In genomic region chr2:237165405-237166276, GRCh38 we compare ENCODE assay signal across 10 cellular contexts.
DNase-seq lines count a peak whose midpoint lies in the region; ATAC-seq, FAIRE-seq and TF ChIP-seq lines count a peak whose summit lies in the region.
"Had no signal": no experiment of that assay in that cellular context is flagged by ENCODE, and none has a peak within 500 bp of the region (broad histone marks: within the 10 kb centered on the region; RNA-seq: fewer than 3 reads in every experiment).

No MANE protein-coding gene starts in this region.

- peak overlapping the region; percentile 38 to 70 for H2BK12ac ChIP-seq in mesenchymal stem cell (ENCODE audit: low read length in 2 of 2)

- no peak overlapping the region for H3K27ac ChIP-seq in HL-60 (replicated peaks)
- no peak overlapping the region for H3K27ac ChIP-seq in mesenchymal stem cell (ENCODE audit: low read length, poor library complexity, severe bottlenecking)

- H4K8ac ChIP-seq in mesenchymal stem cell (ENCODE audit: low read length), result peak overlapping the region; percentile 45

- CTCF ChIA-PET in activated CD4-positive, alpha-beta T cell treated with anti-CD3 and anti-CD28 coated beads for 36 hours (lab: Charles Lee), result interaction anchor here (0.7 to 1.3 kb wide), 6 partner anchors 11 to 347 kb away, joined by 3 to 5 read pairs (median 4); no protein-coding TSS in a partner anchor

- DNase-seq in D721Med (ENCODE audit: insufficient read length, low spot score) (no peak), HL-60 (ENCODE audit: low read depth in 1 of 2, low spot score in 1 of 2) (no peak), astrocyte of the spinal cord (ENCODE audit: low read depth, low spot score) (no peak), mesenchymal stem cell (no peak), superior temporal gyrus (ENCODE audit: extremely low spot score) (no peak), AG20443 (ENCODE audit: low spot score) (no peak), NCI-H1694 treated with DMSO at 0.1 percent for 48 hours (lab: John Stamatoyannopoulos, UW) (no peak)
- DNase-seq in activated CD4-positive, alpha-beta T cell treated with anti-CD3 and anti-CD28 coated beads for 36 hours, result no peak

- H3K23ac ChIP-seq in mesenchymal stem cell (ENCODE audit: low read length in 2 of 2), result no peak overlapping the region

- H3K14ac ChIP-seq in mesenchymal stem cell (ENCODE audit: low read length in 2 of 2), result no peak overlapping the region

- no peaks in the 10 kb centered on the region for H3K36me3 ChIP-seq in mesenchymal stem cell (ENCODE audit: control insufficient read depth in 1 of 2, insufficient read depth in 2 of 2, low read depth in 1 of 2, low read length in 2 of 2)

- H3K4me2 ChIP-seq in mesenchymal stem cell (ENCODE audit: low read length, poor library complexity, severe bottlenecking), result no peak overlapping the region

- no peaks in the 10 kb centered on the region for H3K36me3 Mint-ChIP-seq in activated CD4-positive, alpha-beta T cell treated with anti-CD3 and anti-CD28 coated beads for 36 hours (ENCODE audit: low read depth)

- H3K9me3 ChIP-seq in mesenchymal stem cell (ENCODE audit: control insufficient read depth, low read length), result peaks cover 14% of the 10 kb centered on the region

- H3K9ac ChIP-seq in mesenchymal stem cell (ENCODE audit: low read length), result no peak overlapping the region

- H3K18ac ChIP-seq in mesenchymal stem cell (ENCODE audit: low read depth in 1 of 2, low read length in 2 of 2), result peak overlapping the region in 1 of 2 experiments; percentile 5

- no peak overlapping the region for H2BK120ac ChIP-seq in mesenchymal stem cell (ENCODE audit: low read depth, low read length)

- peak overlapping the region; percentile 30 for H4K91ac ChIP-seq in mesenchymal stem cell (ENCODE audit: low read length)

- in situ Hi-C loops in astrocyte of the spinal cord (cut with HindIII; ENCODE audit: low sequenced_read_pairs), result no loop called here

- POLR2A ChIA-PET in activated CD4-positive, alpha-beta T cell treated with anti-CD3 and anti-CD28 coated beads for 36 hours (lab: Charles Lee), result no interaction called here

- H2AK5ac ChIP-seq in mesenchymal stem cell (ENCODE audit: low read length, severe bottlenecking), result no peak overlapping the region

- no peak overlapping the region for H3K27ac Mint-ChIP-seq in activated CD4-positive, alpha-beta T cell treated with anti-CD3 and anti-CD28 coated beads for 36 hours
- H3K27ac Mint-ChIP-seq: activated naive CD8-positive, alpha-beta T cell had no signal

- intact Hi-C loops in activated CD4-positive, alpha-beta T cell treated with anti-CD3 and anti-CD28 coated beads for 36 hours (cut with DNase I, micrococcal nuclease), result no loop called here

- H3K27me3 ChIP-seq in HL-60 (ENCODE audit: insufficient read depth, poor library complexity, severe bottlenecking) (peaks cover 3% of the 10 kb centered on the region), mesenchymal stem cell (ENCODE audit: control insufficient read depth in 1 of 2, insufficient read depth in 1 of 2, low read length in 2 of 2) (no peaks in the 10 kb centered on the region)

- H3K4me3 Mint-ChIP-seq in activated CD4-positive, alpha-beta T cell treated with anti-CD3 and anti-CD28 coated beads for 36 hours, result no peak overlapping the region
- H3K4me3 Mint-ChIP-seq: activated naive CD8-positive, alpha-beta T cell; stimulated activated naive CD8-positive, alpha-beta T cell treated with anti-CD3 and anti-CD28 coated beads, Interleukin-15, Interleukin-2, amounts not matched to agents 100 ng/mL and 50 ng/mL, for 24 hours had no signal

- no peak overlapping the region for H2AFZ ChIP-seq in mesenchymal stem cell (ENCODE audit: low read depth, low read length)

- ATAC-seq in activated CD4-positive, alpha-beta T cell treated with anti-CD3 and anti-CD28 coated beads for 36 hours, result no peak

- no peak overlapping the region for H2BK15ac ChIP-seq in mesenchymal stem cell (ENCODE audit: low read depth, poor library complexity, severe bottlenecking)

- no peaks in the 10 kb centered on the region for H3K79me1 ChIP-seq in mesenchymal stem cell (replicated peaks; ENCODE audit: low read length, poor library complexity, severe bottlenecking)

- 87% methylated on average over 5 of the region's 5 CpGs for WGBS in mesenchymal stem cell

- peaks cover 20% of the 10 kb centered on the region for H3K27me3 Mint-ChIP-seq in activated CD4-positive, alpha-beta T cell treated with anti-CD3 and anti-CD28 coated beads for 36 hours

- H3K4me3 ChIP-seq in HL-60 (replicated peaks; ENCODE audit: insufficient read depth, low read length), result no peak overlapping the region
- no peak overlapping the region for H3K4me3 ChIP-seq in astrocyte of the spinal cord (ENCODE audit: low read depth, low read length)
- H3K4me3 ChIP-seq in mesenchymal stem cell (ENCODE audit: insufficient read depth in 1 of 2, low read depth in 1 of 2, low read length in 2 of 2), result no peak overlapping the region

- no peaks in the 10 kb centered on the region for H3K4me1 Mint-ChIP-seq in activated CD4-positive, alpha-beta T cell treated with anti-CD3 and anti-CD28 coated beads for 36 hours

- no peak for FAIRE-seq in D721Med (lab: Jason Lieb, UNC)

- H2BK5ac ChIP-seq in mesenchymal stem cell (ENCODE audit: low read depth, low read length, poor library complexity, severe bottlenecking), result no peak overlapping the region

- H3K4me1 ChIP-seq in mesenchymal stem cell (ENCODE audit: control insufficient read depth, insufficient read depth, low read depth, low read length), result no peaks in the 10 kb centered on the region

- peak overlapping the region in 1 of 2 experiments; percentile 40 for H3K4ac ChIP-seq in mesenchymal stem cell (ENCODE audit: low read depth in 1 of 2, low read length in 2 of 2)

- TF ChIP-seq CTCF in D721Med (IDR thresholded peaks at IDR 0.05; ENCODE audit: insufficient read depth, missing control alignments), result peak; percentile 69
- TF ChIP-seq CTCF in HL-60 (IDR thresholded peaks at IDR 0.05; ENCODE audit: insufficient read depth, low read length), result peak; percentile 19
- peak; percentile 61 for TF ChIP-seq CTCF in astrocyte of the spinal cord (IDR thresholded peaks at IDR 0.05; ENCODE audit: low read depth, low read length)

- H3K9me3 Mint-ChIP-seq in activated CD4-positive, alpha-beta T cell treated with anti-CD3 and anti-CD28 coated beads for 36 hours (ENCODE audit: low read depth), result peaks cover 6% of the 10 kb centered on the region

Comparison
In these comparisons a context has a peak if more than half of its experiments do, and no peak if none do; other contexts are left out.
1. CTCF ChIP-seq: peak in every context shown above with its lines; median percentile 69 in D721Med; 61 in astrocyte of the spinal cord; 19 in HL-60.